Comparison of ENCODE assay signal across 32 cellular contexts in the genomic region with DNA sequence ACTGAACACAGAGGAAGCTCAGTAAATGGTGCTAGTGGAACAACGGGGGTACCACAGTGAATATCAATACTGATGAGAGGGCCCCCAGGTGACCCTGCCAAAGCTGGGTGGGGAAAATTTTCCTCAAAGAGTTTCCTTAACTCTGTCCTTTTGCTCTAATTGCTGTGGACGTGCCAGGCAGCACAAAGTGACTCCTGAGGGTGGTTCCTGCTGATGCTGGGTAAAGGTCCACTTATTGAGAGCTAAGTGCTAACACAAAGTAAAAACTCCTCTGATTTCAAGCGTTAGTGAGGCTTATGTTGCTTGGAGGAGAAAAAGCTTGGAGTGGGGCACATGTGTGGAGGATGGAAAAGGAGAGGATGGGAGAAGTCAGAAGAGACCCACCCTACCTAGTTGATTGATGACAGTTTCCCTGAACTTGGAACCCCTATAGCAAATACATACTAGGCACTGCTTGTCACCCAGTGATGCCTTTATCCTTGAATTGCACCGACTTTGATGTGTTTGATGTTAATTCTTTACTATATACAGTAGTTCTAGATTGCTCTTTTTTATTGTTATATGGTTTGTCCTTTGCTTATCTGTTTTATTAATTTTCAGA.
"Had no signal": no experiment of that assay in that cellular context is flagged by ENCODE, and none has a peak within 500 bp of the region (broad histone marks: within the 10 kb centered on the region; RNA-seq: fewer than 3 reads in every experiment).

No MANE protein-coding gene starts in this region.

- H3K27ac ChIP-seq: brain microvascular endothelial cell, epithelial cell of prostate, esophagus squamous epithelium, gastroesophageal sphincter, WERI-Rb-1 had no signal

- DNase-seq: activated B cell treated with CpG ODN at 0.5 μM for 24 hours; activated CD4-positive, alpha-beta T cell treated with anti-CD3 and anti-CD28 coated beads for 48 hours; activated CD4-positive, alpha-beta T cell treated with anti-CD3 and anti-CD28 coated beads, Interleukin-2, amount 50 U/mL, for 1 hour; activated CD4-positive, alpha-beta T cell treated with anti-CD3 and anti-CD28 coated beads, Interleukin-2, amount 50 U/mL, for 48 hours; activated CD8-positive, alpha-beta memory T cell treated with anti-CD3 and anti-CD28 coated beads for 24 hours; activated CD8-positive, alpha-beta T cell treated with anti-CD3 and anti-CD28 coated beads for 36 hours; activated effector memory CD4-positive, alpha-beta T cell treated with Interleukin-2 at 50 U/mL for 16 hours; activated gamma-delta T cell treated with Interleukin-2 at 50 U/mL for 16 hours; activated naive CD4-positive, alpha-beta T cell treated with anti-CD3 and anti-CD28 coated beads, Interleukin-2, amount 50 U/mL, for 16 hours; activated naive CD4-positive, alpha-beta T cell treated with Interleukin-2 at 50 U/mL for 16 hours; activated T-cell treated with anti-CD3 and anti-CD28 coated beads, Interleukin-2, amount 50 U/mL, for 4 hours; amniotic stem cell; anterior cingulate cortex; brain microvascular endothelial cell; caudate nucleus; cortex of kidney; dermis blood vessel endothelial cell; effector CD4-positive, alpha-beta T cell; effector memory CD8-positive, alpha-beta T cell; esophagus squamous epithelium; foreskin melanocyte; T-helper 1 cell; T-helper 17 cell; T1000; WERI-Rb-1 had no signal

- ATAC-seq: activated CD4-positive, CD25-positive, alpha-beta regulatory T cell treated with anti-CD3 and anti-CD28 coated beads, Interleukin-2, amount 50 U/mL, for 24 hours; activated CD8-positive, alpha-beta T cell treated with anti-CD3 and anti-CD28 coated beads for 36 hours; activated T-cell treated with anti-CD3 and anti-CD28 coated beads, Interleukin-2, amount 50 U/mL, for 4 hours; activated T-helper 17 cell treated with anti-CD3 and anti-CD28 coated beads, Interleukin-2, amount 50 U/mL, for 72 hours; effector memory CD8-positive, alpha-beta T cell; gastroesophageal sphincter; T-helper 17 cell had no signal

- H3K4me3 ChIP-seq: esophagus squamous epithelium, gastroesophageal sphincter had no signal

- H3K9me3 ChIP-seq: esophagus squamous epithelium, gastroesophageal sphincter had no signal

- H3K36me3 ChIP-seq: brain microvascular endothelial cell, esophagus squamous epithelium, gastroesophageal sphincter, WERI-Rb-1 had no signal

- H3K27me3 ChIP-seq: brain microvascular endothelial cell, esophagus squamous epithelium, gastroesophageal sphincter had no signal

- FAIRE-seq: astrocyte, bronchial epithelial cell, colon had no signal

- H3K4me1 ChIP-seq: gastroesophageal sphincter had no signal
